ENCODE assay signal across 17 cellular contexts in the genomic region with DNA sequence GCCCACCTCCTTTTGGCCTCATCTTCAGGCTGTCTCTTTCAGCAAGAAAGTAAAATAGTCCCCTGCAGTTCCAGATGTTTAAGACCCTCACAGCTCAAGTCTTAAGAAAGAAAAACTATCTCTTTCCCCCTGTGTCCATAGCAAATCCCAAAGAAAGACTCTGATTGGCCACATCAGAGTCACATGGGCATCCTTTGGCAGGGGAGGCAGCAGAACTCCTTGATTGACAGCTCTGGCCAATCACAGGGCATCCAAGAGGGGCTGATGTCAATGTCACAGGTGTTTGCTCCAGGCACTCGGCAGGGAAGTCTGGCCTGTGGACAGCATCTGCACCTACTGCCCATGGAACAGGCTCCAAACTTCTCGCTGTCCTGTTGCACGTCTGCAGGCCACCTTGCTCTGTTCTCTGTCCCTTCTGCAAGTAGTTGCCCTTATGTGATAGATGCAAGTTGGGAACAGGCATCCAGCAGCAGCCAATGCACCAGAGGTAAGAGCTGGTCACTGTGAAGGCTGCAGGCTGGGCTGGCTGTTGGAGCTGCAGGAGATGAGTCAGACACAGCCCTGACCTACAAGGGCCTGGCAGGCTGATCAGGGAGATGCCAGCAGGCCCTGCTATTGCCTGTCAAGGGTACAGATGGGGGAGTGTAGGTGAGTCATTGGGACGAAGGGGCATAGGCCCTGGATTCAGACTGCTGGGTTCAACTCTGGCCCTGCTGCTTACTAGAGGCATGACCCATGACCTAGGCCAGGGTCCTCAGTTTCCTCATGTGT.
DNase-seq lines count a peak whose midpoint lies in the region; TF ChIP-seq lines count a peak whose summit lies in the region.
"Had no signal": no experiment of that assay in that cellular context is flagged by ENCODE, and none has a peak within 500 bp of the region (broad histone marks: within the 10 kb centered on the region; RNA-seq: fewer than 3 reads in every experiment).

No MANE protein-coding gene starts in this region.

- in situ Hi-C loops in mammary epithelial cell (cut with MboI; ENCODE audit: low sequenced_read_pairs in 2 of 2), result no loop called here

- H3K4me2 ChIP-seq in mammary epithelial cell (ENCODE audit: insufficient read depth, low read depth, low read length), result no peak overlapping the region

- 83% methylated on average over 3 of the region's 4 CpGs for WGBS in mammary epithelial cell (ENCODE audit: low coverage, missing lambda C conversion rate)

- no peaks in the 10 kb centered on the region for H3K36me3 Mint-ChIP-seq in Calu3 (ENCODE audit: insufficient read depth, unreplicated experiment)
- H3K36me3 Mint-ChIP-seq: naive B cell; stimulated activated memory B cell treated with anti-CD40 and anti-IgM and Interleukin-4, amounts not matched to agents 10 μg/mL and 1 μg/mL and 100 μg/mL, for 72 hours had no signal

- CTCF ChIA-PET in mammary epithelial cell (lab: Charles Lee; ENCODE audit: low non-redundant PET), result no interaction called here
- CTCF ChIA-PET in Calu3 (lab: Charles Lee), result interaction anchor here (0.6 kb wide), 1 partner anchor 25 kb away, joined by 3 read pairs; no protein-coding TSS in a partner anchor

- intact Hi-C loops in mammary epithelial cell (cut with micrococcal nuclease), result no loop called here
- intact Hi-C loops in Calu3 (cut with micrococcal nuclease; ENCODE audit: unreplicated experiment), result no loop called here

- H3K9ac ChIP-seq in mammary epithelial cell (ENCODE audit: insufficient read depth, low read length), result no peak overlapping the region

- peak; percentile 34 for DNase-seq in AG10803 (ENCODE audit: low read depth)
- DNase-seq in LHCN-M2 (ENCODE audit: low read depth), result peak; percentile 70
- peak; percentile 37 for DNase-seq in mammary epithelial cell
- peak; percentile 67 for DNase-seq in kidney tubule cell (ENCODE audit: low spot score)
- DNase-seq in ureter (ENCODE audit: low spot score), result no peak
- no peak for DNase-seq in NCI-H69 (lab: John Stamatoyannopoulos, UW)
- no peak for DNase-seq in Calu3
- DNase-seq in H7, result no peak
- DNase-seq: activated naive CD8-positive, alpha-beta T cell treated with anti-CD3 and anti-CD28 coated beads, Interleukin-2, amount 50 U/mL, for 24 hours; activated T-cell treated with anti-CD3 and anti-CD28 coated beads, Interleukin-2, amount 50 U/mL, for 24 hours; GF-D8; glutamatergic neuron; left cardiac atrium; naive B cell; stimulated activated CD4-positive, alpha-beta T cell treated with anti-CD3 and anti-CD28 coated beads, Interleukin-4, amount 100 ng/mL, for 4 hours had no signal

- H3K4me3 ChIP-seq in AG10803 (ENCODE audit: low read length) (no peak overlapping the region), mammary epithelial cell (replicated peaks in 1 of 3; ENCODE audit: insufficient read depth in 1 of 3, low read depth in 2 of 3, low read length in 3 of 3) (no peak overlapping the region), H7 (ENCODE audit: insufficient read depth, low read depth, low read length) (no peak overlapping the region)
- H3K4me3 ChIP-seq: right atrium auricular region had no signal

- no peaks in the 10 kb centered on the region for H3K4me1 Mint-ChIP-seq in Calu3 (ENCODE audit: low read depth, unreplicated experiment)
- H3K4me1 Mint-ChIP-seq: naive B cell; stimulated activated memory B cell treated with anti-CD40 and anti-IgM and Interleukin-4, amounts not matched to agents 10 μg/mL and 1 μg/mL and 100 μg/mL, for 72 hours had no signal

- BruUV-seq in mammary epithelial cell (replicated peaks; lab: Mats Ljungman, UMichigan) (no TSS peak), Calu3 (replicated peaks; lab: Mats Ljungman, UMichigan) (no TSS peak)

- H3K27ac ChIP-seq in mammary epithelial cell (ENCODE audit: insufficient read depth, low read depth, low read length), result no peak overlapping the region
- H3K27ac ChIP-seq: right atrium auricular region had no signal

- no peaks in the 10 kb centered on the region for H3K9me3 ChIP-seq in mammary epithelial cell (replicated peaks; ENCODE audit: insufficient read depth, low read length)
- H3K9me3 ChIP-seq: right atrium auricular region had no signal

- no peaks in the 10 kb centered on the region for H3K9me3 Mint-ChIP-seq in Calu3 (ENCODE audit: low read depth, unreplicated experiment)
- H3K9me3 Mint-ChIP-seq: activated naive CD8-positive, alpha-beta T cell treated with anti-CD3 and anti-CD28 coated beads, Interleukin-2, amount 50 U/mL, for 24 hours; activated T-cell treated with anti-CD3 and anti-CD28 coated beads, Interleukin-2, amount 50 U/mL, for 24 hours had no signal

- TF ChIP-seq CTCF in AG10803 (conservative IDR thresholded peaks at IDR 0.05; ENCODE audit: low read length) (no peak), mammary epithelial cell (conservative IDR thresholded peaks at IDR 0.05 in 1 of 2, IDR thresholded peaks at IDR 0.05 in 1 of 2; ENCODE audit: extremely low read depth in 1 of 2, insufficient read depth in 1 of 2, low read depth in 1 of 2, low read length in 2 of 2) (no peak), Calu3 (IDR thresholded peaks at IDR 0.05; ENCODE audit: unreplicated experiment) (no peak)

- H3K4me3 Mint-ChIP-seq in Calu3 (ENCODE audit: low read depth, unreplicated experiment), result no peak overlapping the region
- H3K4me3 Mint-ChIP-seq: activated naive CD8-positive, alpha-beta T cell treated with anti-CD3 and anti-CD28 coated beads, Interleukin-2, amount 50 U/mL, for 24 hours; activated T-cell treated with anti-CD3 and anti-CD28 coated beads, Interleukin-2, amount 50 U/mL, for 24 hours; naive B cell; stimulated activated memory B cell treated with anti-CD40 and anti-IgM and Interleukin-4, amounts not matched to agents 10 μg/mL and 1 μg/mL and 100 μg/mL, for 72 hours had no signal

- no peak overlapping the region for H2AFZ ChIP-seq in mammary epithelial cell (ENCODE audit: low read depth, low read length)

- no peaks in the 10 kb centered on the region for H3K4me1 ChIP-seq in mammary epithelial cell (ENCODE audit: insufficient read depth, low read length)
- H3K4me1 ChIP-seq: right atrium auricular region had no signal

- H4K20me1 ChIP-seq in mammary epithelial cell (ENCODE audit: insufficient read depth, low read length), result no peaks in the 10 kb centered on the region

- dilution Hi-C loops in mammary epithelial cell (cut with HindIII; ENCODE audit: low sequenced_read_pairs), result no loop called here

- H3K27me3 Mint-ChIP-seq in Calu3 (ENCODE audit: unreplicated experiment), result no peaks in the 10 kb centered on the region
- H3K27me3 Mint-ChIP-seq: activated naive CD8-positive, alpha-beta T cell treated with anti-CD3 and anti-CD28 coated beads, Interleukin-2, amount 50 U/mL, for 24 hours; activated T-cell treated with anti-CD3 and anti-CD28 coated beads, Interleukin-2, amount 50 U/mL, for 24 hours had no signal

- H3K79me2 ChIP-seq in mammary epithelial cell (ENCODE audit: insufficient read depth, low read length), result no peaks in the 10 kb centered on the region

- H3K36me3 ChIP-seq in mammary epithelial cell (ENCODE audit: insufficient read depth, low read length) (peaks cover 3% of the 10 kb centered on the region), H7 (replicated peaks; ENCODE audit: control insufficient read depth, insufficient read depth, low read length) (no peaks in the 10 kb centered on the region; the same call in 1 of the 2 replicates)
- H3K36me3 ChIP-seq: right atrium auricular region had no signal

- H3K27ac Mint-ChIP-seq in Calu3 (ENCODE audit: unreplicated experiment), result no peak overlapping the region
- H3K27ac Mint-ChIP-seq: activated naive CD8-positive, alpha-beta T cell treated with anti-CD3 and anti-CD28 coated beads, Interleukin-2, amount 50 U/mL, for 24 hours; activated T-cell treated with anti-CD3 and anti-CD28 coated beads, Interleukin-2, amount 50 U/mL, for 24 hours; naive B cell; stimulated activated memory B cell treated with anti-CD40 and anti-IgM and Interleukin-4, amounts not matched to agents 10 μg/mL and 1 μg/mL and 100 μg/mL, for 72 hours had no signal

- H3K27me3 ChIP-seq in mammary epithelial cell (ENCODE audit: insufficient read depth, low read length), result no peaks in the 10 kb centered on the region
- H3K27me3 ChIP-seq in H7 (ENCODE audit: control insufficient read depth, insufficient read depth, low read length), result no peaks in the 10 kb centered on the region
- H3K27me3 ChIP-seq: right atrium auricular region had no signal

Comparison
In these comparisons a context has a peak if more than half of its experiments do, and no peak if none do; other contexts are left out.
1. DNase-seq: peak in AG10803 (single experiment), LHCN-M2 (single experiment), mammary epithelial cell (single experiment) and kidney tubule cell (single experiment); none in ureter (single experiment), NCI-H69 (single experiment), Calu3 (single experiment) and H7 (single experiment).